8 cellular contexts compared by ENCODE assay signal in the genomic region with DNA sequence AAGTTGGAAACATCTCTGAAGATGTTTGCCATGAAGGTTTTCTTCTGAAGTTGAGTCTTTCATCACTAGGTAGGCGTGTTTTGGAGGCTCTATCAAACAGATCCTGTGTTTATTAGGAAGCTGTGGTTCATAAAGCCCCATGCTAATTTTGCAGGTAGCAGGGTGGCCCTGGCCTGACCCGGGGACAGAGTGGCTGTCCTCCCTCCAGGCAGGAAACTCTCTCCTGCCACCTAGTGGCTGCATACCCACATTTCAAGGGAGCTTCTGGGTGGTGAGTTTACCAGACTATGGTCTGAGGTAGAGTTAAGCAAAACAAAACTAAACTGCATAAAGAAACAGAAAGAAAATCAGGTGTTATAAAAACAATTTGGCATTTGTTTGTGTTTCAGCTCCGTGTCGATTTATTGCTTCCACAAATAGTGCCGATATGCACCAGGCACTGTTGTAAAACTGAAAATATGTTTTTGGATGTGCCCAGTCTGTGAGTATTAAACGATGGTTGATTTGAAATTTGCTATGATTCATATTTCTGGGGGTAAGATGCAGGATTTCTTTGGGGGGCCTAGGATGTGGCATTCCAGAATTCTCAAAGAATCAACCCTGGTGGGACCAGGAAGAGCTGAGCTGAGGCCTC. TPM values are rescaled to one million over a fixed set of nuclear protein-coding genes. Genes with fewer than 3 reads are reported as not detected.
DNase-seq lines count a peak whose midpoint lies in the region; ATAC-seq, FAIRE-seq and TF ChIP-seq lines count a peak whose summit lies in the region.

No MANE protein-coding gene starts in this region.

- ATAC-seq in GM23338, result peak; percentile 98

- CTCF ChIA-PET in endothelial cell of umbilical vein (lab: Charles Lee), result interaction anchor here (0.6 to 4.0 kb wide), 54 partner anchors 9 to 274 kb away, joined by 3 to 218 read pairs (median 5); a partner anchor contains a TSS

- no peaks in the 10 kb centered on the region for H3K36me3 ChIP-seq in GM23338 (ENCODE audit: insufficient read depth)
- no peaks in the 10 kb centered on the region for H3K36me3 ChIP-seq in endothelial cell of umbilical vein (ENCODE audit: control insufficient read depth in 2 of 2, extremely low read depth in 1 of 2, insufficient read depth in 2 of 2, low read length in 2 of 2)
- H3K36me3 ChIP-seq in neural cell (ENCODE audit: insufficient read depth, low read length), result no peaks in the 10 kb centered on the region
- no peaks in the 10 kb centered on the region for H3K36me3 ChIP-seq in tibial nerve

- H3K4me2 ChIP-seq in GM23338, result no peak overlapping the region
- H3K4me2 ChIP-seq in endothelial cell of umbilical vein (ENCODE audit: insufficient read depth, low read length), result no peak overlapping the region
- no peak overlapping the region for H3K4me2 ChIP-seq in neural cell (ENCODE audit: low read length)

- H3K36me3 Mint-ChIP-seq in GM23338 (ENCODE audit: low read depth), result no peaks in the 10 kb centered on the region

- POLR2A ChIA-PET in endothelial cell of umbilical vein (lab: Charles Lee), result no interaction called here

- TF ChIP-seq RAD21 in neural cell (conservative IDR thresholded peaks at IDR 0.05), result no peak

- H3K4me1 ChIP-seq in GM23338 (ENCODE audit: insufficient read depth) (no peaks in the 10 kb centered on the region), endothelial cell of umbilical vein (ENCODE audit: control insufficient read depth, extremely low read depth, insufficient read depth, low read length) (peaks cover 19% of the 10 kb centered on the region), tibial nerve (no peaks in the 10 kb centered on the region)

- H3K9me3 Mint-ChIP-seq in GM23338, result no peaks in the 10 kb centered on the region

- no peaks in the 10 kb centered on the region for H3K9me1 ChIP-seq in endothelial cell of umbilical vein (replicated peaks; ENCODE audit: control insufficient read depth, extremely low read depth, insufficient read depth, low read length)

- H3K27ac Mint-ChIP-seq in GM23338, result no peak overlapping the region

- DNase-seq in Daoy (ENCODE audit: low read depth) (peak; percentile 64), GM23338 (ENCODE audit: low spot score) (peak; percentile 85), NCI-H460 (ENCODE audit: extremely low read depth, low read depth) (peak; percentile 63), endothelial cell of umbilical vein (ENCODE audit: low read depth, low spot score) (peak; percentile 38), tibial nerve (ENCODE audit: low spot score in 2 of 2) (peak in 1 of 2 donors; percentile 50), mesenteric fat pad (ENCODE audit: low spot score) (no peak)
- DNase-seq in activated CD4-positive, alpha-beta T cell treated with anti-CD3 and anti-CD28 coated beads, Interleukin-2, amount 50 U/mL, for 48 hours, result peak; percentile 79 to 85

- peaks cover 2% of the 10 kb centered on the region for H3K27me3 Mint-ChIP-seq in GM23338 (ENCODE audit: insufficient read depth, low read depth, poor library complexity)

- peak overlapping the region; percentile 24; the same call in 1 of the 2 replicates for H2AFZ ChIP-seq in GM23338
- H2AFZ ChIP-seq in endothelial cell of umbilical vein (ENCODE audit: low read depth, low read length), result no peak overlapping the region
- no peak overlapping the region for H2AFZ ChIP-seq in neural cell (ENCODE audit: low read depth, low read length)

- H4K20me1 ChIP-seq in GM23338 (replicated peaks; ENCODE audit: insufficient read depth), result no peaks in the 10 kb centered on the region
- H4K20me1 ChIP-seq in endothelial cell of umbilical vein (replicated peaks; ENCODE audit: control insufficient read depth, extremely low read depth, insufficient read depth, low read length), result no peaks in the 10 kb centered on the region
- H4K20me1 ChIP-seq in neural cell (ENCODE audit: insufficient read depth), result no peaks in the 10 kb centered on the region

- H3K9me3 ChIP-seq in endothelial cell of umbilical vein (replicated peaks; ENCODE audit: control insufficient read depth, insufficient read depth, low read length) (no peaks in the 10 kb centered on the region), neural cell (ENCODE audit: low read length) (no peaks in the 10 kb centered on the region), tibial nerve (no peaks in the 10 kb centered on the region)

- no peaks in the 10 kb centered on the region for H3F3A ChIP-seq in GM23338 (replicated peaks; ENCODE audit: low read depth)
- no peaks in the 10 kb centered on the region for H3F3A ChIP-seq in neural cell (ENCODE audit: insufficient read depth, low read length, poor library complexity, severe bottlenecking)

- no TSS peak for BruUV-seq in endothelial cell of umbilical vein (replicated peaks; lab: Mats Ljungman, UMichigan)

- peaks cover 4% of the 10 kb centered on the region; the same call in 2 of the 3 replicates for H3K4me1 Mint-ChIP-seq in GM23338

- H3K4me3 ChIP-seq in GM23338, result no peak overlapping the region
- H3K4me3 ChIP-seq in endothelial cell of umbilical vein (replicated peaks in 1 of 3; ENCODE audit: insufficient read depth in 1 of 3, low read depth in 1 of 3, low read length in 3 of 3), result no peak overlapping the region
- no peak overlapping the region for H3K4me3 ChIP-seq in neural cell (ENCODE audit: low read length)
- no peak overlapping the region for H3K4me3 ChIP-seq in tibial nerve

- no peak for TF ChIP-seq EP300 in neural cell (conservative IDR thresholded peaks at IDR 0.05; ENCODE audit: poor library complexity, severe bottlenecking)
- TF ChIP-seq EP300 in tibial nerve (IDR thresholded peaks at IDR 0.05), result no peak

- FAIRE-seq in endothelial cell of umbilical vein (lab: Jason Lieb, UNC), result peak; percentile 50

- TF ChIP-seq POLR2A in endothelial cell of umbilical vein (IDR thresholded peaks at IDR 0.05; ENCODE audit: low read depth, low read length) (no peak), tibial nerve (IDR thresholded peaks at IDR 0.05) (no peak)

- H3K9me2 ChIP-seq in GM23338 (ENCODE audit: insufficient read depth) (no peaks in the 10 kb centered on the region), neural cell (ENCODE audit: insufficient read depth, low read length) (no peaks in the 10 kb centered on the region)

- WGBS in tibial nerve, 2 donors, result 48 to 59% methylated on average over 6 of the region's 6 CpGs

- intact Hi-C loops in endothelial cell of umbilical vein (cut with micrococcal nuclease), result loop anchor here (1.0 to 2.0 kb wide), 3 partner anchors 56 to 136 kb away; no protein-coding TSS in a partner anchor

- TF ChIP-seq CTCF in GM23338 (conservative IDR thresholded peaks at IDR 0.05; ENCODE audit: low read depth in 2 of 2) (peak; percentile 96 to 97), endothelial cell of umbilical vein (IDR thresholded peaks at IDR 0.05; ENCODE audit: extremely low read depth in 1 of 2, insufficient read depth in 1 of 2, low read depth in 1 of 2, low read length in 2 of 2) (peak; percentile 59 to 74), neural cell (IDR thresholded peaks at IDR 0.05; ENCODE audit: poor library complexity, severe bottlenecking) (peak; percentile 11), tibial nerve (IDR thresholded peaks at IDR 0.05) (peak; percentile 29 to 50 (median 44))

- H3K4me3 Mint-ChIP-seq in GM23338, result no peak overlapping the region

- no peaks in the 10 kb centered on the region for H3K79me2 ChIP-seq in GM23338 (replicated peaks; ENCODE audit: insufficient read depth)
- H3K79me2 ChIP-seq in endothelial cell of umbilical vein (ENCODE audit: control insufficient read depth, insufficient read depth, low read length), result no peaks in the 10 kb centered on the region
- H3K79me2 ChIP-seq in neural cell (replicated peaks; ENCODE audit: insufficient read depth, low read length), result no peaks in the 10 kb centered on the region

- dilution Hi-C loops in endothelial cell of umbilical vein (cut with MboI; ENCODE audit: extremely low pct_ligation_motif_present, low sequenced_read_pairs), result no loop called here

- no peaks in the 10 kb centered on the region for H3K27me3 ChIP-seq in GM23338 (ENCODE audit: insufficient read depth)
- H3K27me3 ChIP-seq in endothelial cell of umbilical vein (ENCODE audit: control insufficient read depth in 2 of 2, insufficient read depth in 2 of 2, low read length in 2 of 2), result no peaks in the 10 kb centered on the region
- H3K27me3 ChIP-seq in neural cell (ENCODE audit: insufficient read depth, low read depth, low read length), result no peaks in the 10 kb centered on the region
- no peaks in the 10 kb centered on the region for H3K27me3 ChIP-seq in tibial nerve

- no peak overlapping the region for H3K9ac ChIP-seq in endothelial cell of umbilical vein (replicated peaks; ENCODE audit: extremely low read depth, insufficient read depth, low read length)
- H3K9ac ChIP-seq in neural cell (ENCODE audit: low read length), result no peak overlapping the region

- H3K27ac ChIP-seq in GM23338 (ENCODE audit: low read depth), result no peak overlapping the region
- H3K27ac ChIP-seq in endothelial cell of umbilical vein (ENCODE audit: insufficient read depth, low read depth, low read length), result no peak overlapping the region
- no peak overlapping the region for H3K27ac ChIP-seq in neural cell (ENCODE audit: low read length)
- H3K27ac ChIP-seq in tibial nerve, result no peak overlapping the region

RNA-seq across cellular contexts. Expression of a gene that starts 26.0 kb away (rescaled TPM):
- total RNA-seq in Daoy (2014; rRNA removed; shearing (Covaris generic)), result not detected in 2 replicates
- total RNA-seq in GM23338 (2014; rRNA removed; shearing (Covaris generic)), result not detected in 2 replicates
- not detected in 2 replicates for polyA plus RNA-seq in GM23338 (2016; fragmentation: Nextera tagmentation; extraction: Ambion mirVana)
- total RNA-seq in NCI-H460 (2014; rRNA removed; shearing (Covaris generic)), result 0.75 TPM in 1 of 2 replicates, not detected in the other
- 0.42 TPM in 1 of 2 replicates, not detected in the other for polyA plus RNA-seq in NCI-H460 (2014; cell fraction: nucleus; rRNA removed)
- not detected in 2 replicates for total RNA-seq in endothelial cell of umbilical vein
- polyA plus RNA-seq in endothelial cell of umbilical vein, result not detected in 2 replicates
- not detected in 2 replicates for polyA plus RNA-seq in endothelial cell of umbilical vein (2011; cell fraction: cytosol; rRNA removed)
- polyA plus RNA-seq in endothelial cell of umbilical vein (2011; cell fraction: nucleus; rRNA removed), result 0.71 TPM in 1 of 2 replicates, not detected in the other
- polyA plus RNA-seq in endothelial cell of umbilical vein (2012), result not detected in 2 replicates
- not detected in 2 replicates for polyA minus RNA-seq in endothelial cell of umbilical vein
- polyA minus RNA-seq in endothelial cell of umbilical vein (2011; cell fraction: cytosol; rRNA and poly(A)+ RNA removed), result not detected
- not detected in 2 replicates for polyA minus RNA-seq in endothelial cell of umbilical vein (2011; cell fraction: nucleus; rRNA and poly(A)+ RNA removed)
- not detected in 2 replicates for polyA plus RNA-seq in neural cell
- polyA minus RNA-seq in neural cell, result not detected in 2 replicates
- total RNA-seq in tibial nerve, result not detected
- total RNA-seq in mesenteric fat pad, result not detected

RNA-seq across cellular contexts. Expression of a gene that starts 48.4 kb away (rescaled TPM):
- total RNA-seq in Daoy (2014; rRNA removed; shearing (Covaris generic)), result 12.4 and 13.5 TPM in 2 replicates
- total RNA-seq in GM23338 (2014; rRNA removed; shearing (Covaris generic)), result not detected in 2 replicates
- polyA plus RNA-seq in GM23338 (2016; fragmentation: Nextera tagmentation; extraction: Ambion mirVana) (0.14 TPM in 1 of 2 replicates, not detected in the other), endothelial cell of umbilical vein (0.25 TPM in 1 of 2 replicates, not detected in the other), neural cell (not detected in 2 replicates)
- 2.2 and 2.5 TPM in 2 replicates for total RNA-seq in NCI-H460 (2014; rRNA removed; shearing (Covaris generic))
- polyA plus RNA-seq in NCI-H460 (2014; cell fraction: nucleus; rRNA removed), result 6.0 TPM in 1 of 2 replicates, not detected in the other
- total RNA-seq in endothelial cell of umbilical vein (not detected in 2 replicates), tibial nerve (1 to 10 TPM in 1 of 4 donors, under 1 TPM in 2, not detected in 1; 0.22 to 2.7 (median 0.39) TPM), mesenteric fat pad (8.2 TPM)
- polyA plus RNA-seq in endothelial cell of umbilical vein (2011; cell fraction: cytosol; rRNA removed), result 0.10 and 0.27 TPM in 2 replicates
- 0.32 and 0.43 TPM in 2 replicates for polyA plus RNA-seq in endothelial cell of umbilical vein (2011; cell fraction: nucleus; rRNA removed)
- polyA plus RNA-seq in endothelial cell of umbilical vein (2012), result 0.48 and 0.70 TPM in 2 replicates
- polyA minus RNA-seq in endothelial cell of umbilical vein (0.53 TPM in 1 of 2 replicates, not detected in the other), neural cell (not detected in 2 replicates)
- 1.3 TPM for polyA minus RNA-seq in endothelial cell of umbilical vein (2011; cell fraction: cytosol; rRNA and poly(A)+ RNA removed)
- polyA minus RNA-seq in endothelial cell of umbilical vein (2011; cell fraction: nucleus; rRNA and poly(A)+ RNA removed), result 0.53 and 0.96 TPM in 2 replicates

Comparison
In these comparisons a context has a peak if more than half of its experiments do, and no peak if none do; other contexts are left out.
1. CTCF ChIP-seq: peak in every context shown above with its lines; median percentile 96 in GM23338; 66 in endothelial cell of umbilical vein; 44 in tibial nerve; 11 in neural cell.